Comparison of ENCODE assay signal across 1 cellular context in genomic region chr19:36488816-36489138, GRCh38.
TF ChIP-seq lines count a peak whose summit lies in the region.

No MANE protein-coding gene starts in this region.

TF ChIP-seq in GM23338, 12 proteins besides CTCF, POLR2A, EP300 and RAD21 (continued from another document):
- TF ChIP-seq REST (IDR thresholded peaks at IDR 0.05; ENCODE audit: unreplicated experiment) (no peak), ETS1 (IDR thresholded peaks at IDR 0.05) (no peak), EZH2 (IDR thresholded peaks at IDR 0.05; ENCODE audit: low read depth, unreplicated experiment) (no peak), ZNF462 (CRISPR knock-in tag; IDR thresholded peaks at IDR 0.05) (no peak), JUNB (IDR thresholded peaks at IDR 0.05; ENCODE audit: unreplicated experiment) (no peak), ZNF114 (CRISPR knock-in tag; IDR thresholded peaks at IDR 0.05) (no peak)
